7 cellular contexts compared by ENCODE assay signal in the genomic region with DNA sequence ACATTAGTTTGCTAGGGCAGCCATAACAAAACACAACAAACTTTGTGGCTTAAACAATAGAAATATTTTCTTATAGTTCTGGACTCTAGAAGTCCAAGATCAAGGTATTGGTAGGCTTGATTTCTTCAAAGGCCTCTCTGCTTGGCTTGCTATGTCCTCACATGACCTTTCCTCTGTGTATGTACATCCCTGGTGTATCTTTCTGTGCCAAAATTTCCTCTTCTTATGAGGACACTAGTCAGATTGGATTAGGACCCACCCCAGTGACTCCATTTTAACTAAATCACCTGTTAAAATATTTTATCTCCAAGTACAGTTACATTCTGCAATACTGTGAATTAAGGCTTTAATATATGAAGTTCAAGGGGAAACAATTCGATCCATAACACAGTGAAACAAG.
"Had no signal": no experiment of that assay in that cellular context is flagged by ENCODE, and none has a peak within 500 bp of the region (broad histone marks: within the 10 kb centered on the region; RNA-seq: fewer than 3 reads in every experiment).

No MANE protein-coding gene starts in this region.

- H3K9ac ChIP-seq: KMS-11 had no signal

- H2AFZ ChIP-seq: GM23338 had no signal

- ATAC-seq: GM23338, HepG2 had no signal

- H3K4me3 ChIP-seq: GM23338 had no signal

- DNase-seq: H9, HCEC 1CT, KBM-7 had no signal

- H3K27ac ChIP-seq: HL-60, KMS-11 had no signal

- H3K4me2 ChIP-seq: GM23338, KMS-11 had no signal
